In the genomic region with DNA sequence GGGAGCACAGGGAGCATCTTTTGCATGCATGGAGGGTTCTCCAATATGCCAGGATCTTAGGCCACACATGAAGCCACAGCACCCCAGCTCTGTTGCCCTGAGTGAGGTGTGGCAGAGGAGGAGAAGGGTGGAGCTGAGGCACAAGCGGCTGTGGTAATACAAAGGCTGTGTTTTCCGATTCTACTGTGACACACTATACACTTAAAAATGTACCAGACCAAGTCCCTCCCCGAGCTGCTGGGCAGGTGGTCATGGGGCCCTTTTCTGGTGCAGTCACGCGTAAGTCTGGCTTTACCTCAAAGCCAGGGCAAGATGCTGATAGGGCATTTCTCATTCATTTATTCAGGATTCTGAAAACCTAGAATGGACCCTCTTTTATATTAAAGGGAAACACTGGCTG, we compare ENCODE assay signal across 17 cellular contexts. TPM values are rescaled to one million over a fixed set of nuclear protein-coding genes. Genes with fewer than 3 reads are reported as not detected.
A peak's percentile ranks its signal among the peaks of the same experiment; 100 is the strongest.
DNase-seq lines count a peak whose midpoint lies in the region; ATAC-seq, FAIRE-seq and TF ChIP-seq lines count a peak whose summit lies in the region.
"Had no signal": no experiment of that assay in that cellular context is flagged by ENCODE, and none has a peak within 500 bp of the region (broad histone marks: within the 10 kb centered on the region; RNA-seq: fewer than 3 reads in every experiment).

No MANE protein-coding gene starts in this region.

- TF ChIP-seq CTCF in D721Med (IDR thresholded peaks at IDR 0.05; ENCODE audit: insufficient read depth, missing control alignments) (no peak), mesothelial cell of epicardium (IDR thresholded peaks at IDR 0.05; ENCODE audit: unreplicated experiment) (no peak)

- peaks cover 22% of the 10 kb centered on the region for H3K27me3 Mint-ChIP-seq in mesothelial cell of epicardium (ENCODE audit: low read depth)
- peaks cover 39% of the 10 kb centered on the region for H3K27me3 Mint-ChIP-seq in activated CD4-positive, alpha-beta T cell treated with anti-CD3 and anti-CD28 coated beads, Interleukin-2, amount 10 ng/mL, durations not matched to agents 24 days and 14 days

- H3K9ac ChIP-seq in iPS-15b (ENCODE audit: low read depth, low read length) = no peak overlapping the region

- no peak overlapping the region for H3K4me3 Mint-ChIP-seq in mesothelial cell of epicardium
- no peak overlapping the region for H3K4me3 Mint-ChIP-seq in activated CD4-positive, alpha-beta T cell treated with anti-CD3 and anti-CD28 coated beads, Interleukin-2, amount 10 ng/mL, durations not matched to agents 24 days and 14 days
- H3K4me3 Mint-ChIP-seq: activated CD8-positive, alpha-beta T cell treated with anti-CD3 and anti-CD28 coated beads for 36 hours had no signal

- H3K9me3 ChIP-seq in iPS-15b (ENCODE audit: control insufficient read depth, insufficient read depth, low read length) = no peaks in the 10 kb centered on the region
- H3K9me3 ChIP-seq: mucosa of descending colon, sigmoid colon had no signal

- H3K27me3 ChIP-seq in iPS-15b (ENCODE audit: control insufficient read depth, insufficient read depth, low read length) = no peaks in the 10 kb centered on the region

- peaks cover 11% of the 10 kb centered on the region for H3K4me1 Mint-ChIP-seq in mesothelial cell of epicardium
- peaks cover 7% of the 10 kb centered on the region for H3K4me1 Mint-ChIP-seq in activated CD4-positive, alpha-beta T cell treated with anti-CD3 and anti-CD28 coated beads, Interleukin-2, amount 10 ng/mL, durations not matched to agents 24 days and 14 days

- peak; percentile 69 for FAIRE-seq in D721Med (lab: Jason Lieb, UNC)

- H3K9me3 Mint-ChIP-seq in mesothelial cell of epicardium = peaks cover 6% of the 10 kb centered on the region
- no peaks in the 10 kb centered on the region for H3K9me3 Mint-ChIP-seq in activated CD4-positive, alpha-beta T cell treated with anti-CD3 and anti-CD28 coated beads, Interleukin-2, amount 10 ng/mL, durations not matched to agents 24 days and 14 days
- H3K9me3 Mint-ChIP-seq: activated CD8-positive, alpha-beta T cell treated with anti-CD3 and anti-CD28 coated beads for 36 hours had no signal

- H3K36me3 ChIP-seq in iPS-15b (ENCODE audit: control insufficient read depth, insufficient read depth, low read length) = no peaks in the 10 kb centered on the region
- H3K36me3 ChIP-seq: sigmoid colon had no signal

- no peak for ATAC-seq in HG02852 (IDR thresholded peaks at IDR 0.05; ENCODE audit: unreplicated experiment)
- ATAC-seq: activated CD8-positive, alpha-beta T cell treated with anti-CD3 and anti-CD28 coated beads for 36 hours; left cardiac atrium; mucosa of descending colon had no signal

- H3K36me3 Mint-ChIP-seq in mesothelial cell of epicardium = no peaks in the 10 kb centered on the region
- H3K36me3 Mint-ChIP-seq in activated CD4-positive, alpha-beta T cell treated with anti-CD3 and anti-CD28 coated beads, Interleukin-2, amount 10 ng/mL, durations not matched to agents 24 days and 14 days (ENCODE audit: low read depth) = no peaks in the 10 kb centered on the region

- DNase-seq in D721Med (ENCODE audit: insufficient read length, low spot score) (no peak), NCI-H1436 (lab: John Stamatoyannopoulos, UW) (peak; percentile 10), NCI-H82 (lab: John Stamatoyannopoulos, UW) (peak; percentile 92), mesothelial cell of epicardium (ENCODE audit: low spot score in 2 of 2, unreplicated experiment in 2 of 2) (no peak)
- DNase-seq in activated CD8-positive, alpha-beta memory T cell treated with anti-CD3 and anti-CD28 coated beads for 24 hours = no peak
- no peak for DNase-seq in activated CD4-positive, alpha-beta T cell treated with anti-CD3 and anti-CD28 coated beads, Interleukin-2, amount 10 ng/mL, durations not matched to agents 24 days and 14 days
- DNase-seq: activated CD8-positive, alpha-beta T cell treated with anti-CD3 and anti-CD28 coated beads for 36 hours; central memory CD4-positive, alpha-beta T cell; effector memory CD4-positive, alpha-beta T cell; HCEC 1CT; hypothalamus; left cardiac atrium; mucosa of descending colon; sigmoid colon; T-helper 1 cell had no signal

- H3K4me3 ChIP-seq in iPS-15b (ENCODE audit: low read depth, low read length) = peak overlapping the region; percentile 4
- H3K4me3 ChIP-seq: mucosa of descending colon, sigmoid colon had no signal

- H3K27ac Mint-ChIP-seq in mesothelial cell of epicardium = no peak overlapping the region
- H3K27ac Mint-ChIP-seq in activated CD4-positive, alpha-beta T cell treated with anti-CD3 and anti-CD28 coated beads, Interleukin-2, amount 10 ng/mL, durations not matched to agents 24 days and 14 days = no peak overlapping the region
- H3K27ac Mint-ChIP-seq: activated CD8-positive, alpha-beta T cell treated with anti-CD3 and anti-CD28 coated beads for 36 hours had no signal

- intact Hi-C loops in activated CD4-positive, alpha-beta T cell treated with anti-CD3 and anti-CD28 coated beads, Interleukin-2, amount 10 ng/mL, durations not matched to agents 24 days and 14 days (cut with micrococcal nuclease) = no loop called here

- H3K4me1 ChIP-seq in iPS-15b (ENCODE audit: control insufficient read depth, insufficient read depth, low read length) = peaks cover 38% of the 10 kb centered on the region

RNA-seq across cellular contexts. Expression of a gene that starts 3.7 kb away (rescaled TPM):
- 22.2 to 25.4 TPM (median 24.6 TPM) in 3 replicates for total RNA-seq in mesothelial cell of epicardium
- total RNA-seq in activated CD4-positive, alpha-beta T cell treated with anti-CD3 and anti-CD28 coated beads, Interleukin-2, amount 10 ng/mL, durations not matched to agents 24 days and 14 days = 0.63 TPM in 1 of 2 replicates, not detected in the other

RNA-seq across cellular contexts. Expression of a gene that starts 32.9 kb away (rescaled TPM):
- 14.5 to 16.8 TPM (median 14.8 TPM) in 3 replicates for total RNA-seq in mesothelial cell of epicardium
- 11.3 and 12.9 TPM in 2 replicates for total RNA-seq in activated CD4-positive, alpha-beta T cell treated with anti-CD3 and anti-CD28 coated beads, Interleukin-2, amount 10 ng/mL, durations not matched to agents 24 days and 14 days

Comparison
In these comparisons a context has a peak if more than half of its experiments do, and no peak if none do; other contexts are left out.
1. DNase-seq: peak in NCI-H1436 (single experiment) and NCI-H82 (single experiment); none in D721Med (single experiment), mesothelial cell of epicardium (0 of 2), activated CD8-positive, alpha-beta memory T cell treated with anti-CD3 and anti-CD28 coated beads for 24 hours (single experiment) and activated CD4-positive, alpha-beta T cell treated with anti-CD3 and anti-CD28 coated beads, Interleukin-2, amount 10 ng/mL, durations not matched to agents 24 days and 14 days (single experiment).
2. RNA of a gene that starts 3.7 kb away (total RNA-seq): 22.2 to 25.4 TPM in mesothelial cell of epicardium; 0.63 TPM in activated CD4-positive, alpha-beta T cell treated with anti-CD3 and anti-CD28 coated beads, Interleukin-2, amount 10 ng/mL, durations not matched to agents 24 days and 14 days; every median in the first group is over 10 times any median in the second.